16 cellular contexts compared by ENCODE assay signal in the genomic region with DNA sequence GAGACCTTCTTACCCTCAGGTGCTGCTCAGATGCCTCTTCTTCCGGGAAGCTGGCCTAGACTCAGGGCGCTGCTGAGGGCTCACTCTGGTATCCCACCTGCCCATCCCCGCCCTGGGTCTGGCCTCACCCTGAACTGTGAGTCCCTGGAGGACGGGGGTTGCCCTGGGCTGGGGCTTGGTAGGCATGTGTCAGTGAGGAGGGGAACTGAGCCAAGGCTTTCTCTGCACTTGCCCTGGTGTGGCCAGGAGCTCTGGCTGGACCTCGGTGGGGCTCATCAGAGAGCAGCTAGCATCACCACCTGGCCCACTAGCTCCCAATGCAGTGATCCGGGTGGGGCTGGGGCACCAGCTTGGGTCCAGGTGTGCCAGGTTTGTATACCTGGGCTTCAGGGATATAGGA. TPM values are rescaled to one million over a fixed set of nuclear protein-coding genes. Genes with fewer than 3 reads are reported as not detected.
A peak's percentile ranks its signal among the peaks of the same experiment; 100 is the strongest.
DNase-seq lines count a peak whose midpoint lies in the region; ATAC-seq and TF ChIP-seq lines count a peak whose summit lies in the region.
"Had no signal": no experiment of that assay in that cellular context is flagged by ENCODE, and none has a peak within 500 bp of the region (broad histone marks: within the 10 kb centered on the region; RNA-seq: fewer than 3 reads in every experiment).

No MANE protein-coding gene starts in this region.

- TF ChIP-seq CTCF in H9 (conservative IDR thresholded peaks at IDR 0.05) (no peak), esophagus muscularis mucosa (IDR thresholded peaks at IDR 0.05) (no peak), upper lobe of right lung (IDR thresholded peaks at IDR 0.05) (no peak), lower lobe of right lung (IDR thresholded peaks at IDR 0.05) (no peak), heart right ventricle (IDR thresholded peaks at IDR 0.05) (no peak)

- H2AFZ ChIP-seq in H9 (ENCODE audit: low read length), result no peak overlapping the region
- no peak overlapping the region for H2AFZ ChIP-seq in trophoblast cell (ENCODE audit: insufficient read depth, low read length, poor library complexity)

- H3K23ac ChIP-seq in H9 (ENCODE audit: insufficient read length, low read depth, low read length) (no peak overlapping the region), trophoblast cell (ENCODE audit: low read length) (no peak overlapping the region)

- peaks cover 40 to 42% of the 10 kb centered on the region in 2 experiments for H3K4me1 Mint-ChIP-seq in H9
- H3K4me1 Mint-ChIP-seq: CD14-positive monocyte; CD4-positive, alpha-beta memory T cell had no signal

- intact Hi-C loops in esophagus muscularis mucosa (cut with DNase I) (no loop called here), upper lobe of right lung (cut with DNase I) (no loop called here), lower lobe of right lung (cut with DNase I) (no loop called here), heart right ventricle (cut with DNase I) (no loop called here)

- H4K8ac ChIP-seq in H9 (replicated peaks; ENCODE audit: insufficient read length, low read depth, low read length) (no peak overlapping the region), trophoblast cell (ENCODE audit: low read depth, low read length) (no peak overlapping the region)

- no peaks in the 10 kb centered on the region for H3K23me2 ChIP-seq in H9 (ENCODE audit: insufficient read length, low read depth, low read length, poor library complexity, severe bottlenecking)

- WGBS in H9 (ENCODE audit: extremely low coverage, insufficient read length, low lambda C conversion rate), result no CpG with 5 or more reads among the region's 6 CpGs
- WGBS in esophagus muscularis mucosa, result 100% methylated on average over 2 of the region's 6 CpGs
- WGBS in trophoblast cell (ENCODE audit: extremely low coverage, insufficient coverage, insufficient read length), result no CpG with 5 or more reads among the region's 6 CpGs
- 93 to 94% methylated on average over 6 of the region's 6 CpGs for WGBS in heart right ventricle, 2 donors

- H3K27me3 ChIP-seq in H9 (ENCODE audit: insufficient read depth, low read length) (no peaks in the 10 kb centered on the region), esophagus muscularis mucosa (peaks cover 0 to 45% (median 0%) of the 10 kb centered on the region in 4 donors), trophoblast cell (ENCODE audit: insufficient read depth, low read length) (no peaks in the 10 kb centered on the region), upper lobe of right lung (peaks cover 4% of the 10 kb centered on the region), lower lobe of right lung (ENCODE audit: low read depth) (no peaks in the 10 kb centered on the region), heart right ventricle (peaks cover 0 to 61% (median 42%) of the 10 kb centered on the region in 7 donors)

- H3K4me3 ChIP-seq in esophagus muscularis mucosa (no peak overlapping the region), trophoblast cell (ENCODE audit: low read depth, low read length) (no peak overlapping the region), upper lobe of right lung (no peak overlapping the region), lower lobe of right lung (no peak overlapping the region), heart right ventricle (no peak overlapping the region)

- peaks cover 7% of the 10 kb centered on the region for H3K4me1 ChIP-seq in H9 (ENCODE audit: insufficient read depth, low read length)
- no peaks in the 10 kb centered on the region for H3K4me1 ChIP-seq in esophagus muscularis mucosa
- H3K4me1 ChIP-seq in trophoblast cell (ENCODE audit: control insufficient read depth in 1 of 2, insufficient read depth in 2 of 2, low read length in 2 of 2), result peaks cover 18 to 22% of the 10 kb centered on the region in 2 experiments
- no peaks in the 10 kb centered on the region for H3K4me1 ChIP-seq in upper lobe of right lung
- H3K4me1 ChIP-seq in lower lobe of right lung, result no peaks in the 10 kb centered on the region
- no peaks in the 10 kb centered on the region for H3K4me1 ChIP-seq in heart right ventricle
- H3K4me1 ChIP-seq: BE2C had no signal

- no peak for TF ChIP-seq POLR2A in esophagus muscularis mucosa (IDR thresholded peaks at IDR 0.05; ENCODE audit: low read depth)

- no peak overlapping the region for H3K27ac ChIP-seq in H9 (ENCODE audit: insufficient read length, low read depth, low read length)
- no peak overlapping the region for H3K27ac ChIP-seq in esophagus muscularis mucosa (replicated peaks in 1 of 4)
- no peak overlapping the region for H3K27ac ChIP-seq in trophoblast cell (ENCODE audit: low read depth, low read length)
- no peak overlapping the region for H3K27ac ChIP-seq in upper lobe of right lung
- no peak overlapping the region for H3K27ac ChIP-seq in lower lobe of right lung
- no peak overlapping the region for H3K27ac ChIP-seq in heart right ventricle
- H3K27ac ChIP-seq: HL-60 had no signal

- H3K4ac ChIP-seq in H9 (ENCODE audit: low read depth, low read length) (no peak overlapping the region), trophoblast cell (ENCODE audit: low read depth, low read length) (peak overlapping the region; percentile 59)

- H3K9me3 ChIP-seq in H9 (ENCODE audit: control insufficient read depth, low read depth, low read length) (no peaks in the 10 kb centered on the region), esophagus muscularis mucosa (no peaks in the 10 kb centered on the region), trophoblast cell (ENCODE audit: insufficient read depth, low read depth, low read length) (peaks cover 11% of the 10 kb centered on the region), upper lobe of right lung (no peaks in the 10 kb centered on the region), lower lobe of right lung (no peaks in the 10 kb centered on the region), heart right ventricle (no peaks in the 10 kb centered on the region)
- H3K9me3 ChIP-seq: BE2C had no signal

- no peak overlapping the region for H2AK5ac ChIP-seq in H9 (ENCODE audit: insufficient read length, low read length)
- H2AK5ac ChIP-seq in trophoblast cell (ENCODE audit: low read length), result no peak overlapping the region

- no peak overlapping the region for H3K56ac ChIP-seq in H9 (ENCODE audit: insufficient read length, low read depth, low read length)

- peaks cover 23 to 56% (median 30%) of the 10 kb centered on the region in 3 experiments; a peak in 6 of 7 replicates for H3K36me3 Mint-ChIP-seq in H9 (ENCODE audit: insufficient read depth in 1 of 3, low read depth in 3 of 3)
- H3K36me3 Mint-ChIP-seq: CD14-positive monocyte; CD4-positive, alpha-beta memory T cell had no signal

- H4K91ac ChIP-seq in H9 (ENCODE audit: insufficient read length, low read depth, low read length) (no peak overlapping the region), trophoblast cell (ENCODE audit: low read depth, low read length) (no peak overlapping the region)

- H2BK12ac ChIP-seq in H9 (ENCODE audit: insufficient read length, low read depth, low read length) (no peak overlapping the region), trophoblast cell (ENCODE audit: low read length) (no peak overlapping the region)

- no peak for TF ChIP-seq EP300 in esophagus muscularis mucosa (IDR thresholded peaks at IDR 0.05)

- H3K79me2 ChIP-seq in H9 (ENCODE audit: insufficient read depth, low read length) (peaks cover 4% of the 10 kb centered on the region; the same call in 1 of the 2 replicates), trophoblast cell (ENCODE audit: control insufficient read depth, insufficient read depth, low read length, poor library complexity) (peaks cover 24% of the 10 kb centered on the region)

- no peak overlapping the region for H4K12ac ChIP-seq in trophoblast cell (ENCODE audit: low read depth, low read length)

- H3K36me3 ChIP-seq in esophagus muscularis mucosa (no peaks in the 10 kb centered on the region), trophoblast cell (ENCODE audit: control insufficient read depth in 1 of 2, insufficient read depth in 2 of 2, low read length in 2 of 2) (peaks cover 44 to 54% of the 10 kb centered on the region in 2 experiments), upper lobe of right lung (no peaks in the 10 kb centered on the region), lower lobe of right lung (no peaks in the 10 kb centered on the region), heart right ventricle (no peaks in the 10 kb centered on the region)
- H3K36me3 ChIP-seq: BE2C had no signal

- H3K9ac ChIP-seq in H9 (ENCODE audit: extremely low read depth, insufficient read length, low read length) (no peak overlapping the region), trophoblast cell (ENCODE audit: low read length) (no peak overlapping the region)

- H2BK15ac ChIP-seq in H9 (ENCODE audit: low read depth, low read length), result no peak overlapping the region

- H3K14ac ChIP-seq in H9 (ENCODE audit: insufficient read depth, low read length), result no peak overlapping the region
- no peak overlapping the region for H3K14ac ChIP-seq in trophoblast cell (ENCODE audit: low read length)

- H3K79me1 ChIP-seq in H9 (ENCODE audit: insufficient read depth, low read depth, low read length, poor library complexity, severe bottlenecking), result peaks cover 3% of the 10 kb centered on the region
- H3K79me1 ChIP-seq in trophoblast cell (ENCODE audit: low read length), result peaks cover 2% of the 10 kb centered on the region

- no peaks in the 10 kb centered on the region for H4K20me1 ChIP-seq in H9 (ENCODE audit: control insufficient read depth, insufficient read depth, insufficient read length)

- H4K5ac ChIP-seq in H9 (ENCODE audit: insufficient read length, low read depth, low read length), result no peak overlapping the region

- H3K27me3 Mint-ChIP-seq in H9 (ENCODE audit: low read depth), result no peaks in the 10 kb centered on the region

- H3K18ac ChIP-seq in H9 (ENCODE audit: insufficient read length, low read depth, low read length) (no peak overlapping the region), trophoblast cell (ENCODE audit: low read length) (peak overlapping the region; percentile 3)

- H2BK120ac ChIP-seq in H9 (ENCODE audit: low read depth, low read length, poor library complexity, severe bottlenecking), result no peak overlapping the region
- H2BK120ac ChIP-seq in trophoblast cell (ENCODE audit: insufficient read depth, low read length, poor library complexity), result no peak overlapping the region

- no peak overlapping the region for H2BK20ac ChIP-seq in H9 (ENCODE audit: low read depth, low read length, poor library complexity, severe bottlenecking)

- H3K4me2 ChIP-seq in H9 (ENCODE audit: insufficient read depth, insufficient read length, low read length) (no peak overlapping the region), trophoblast cell (ENCODE audit: low read length) (no peak overlapping the region)

- H3K9me3 Mint-ChIP-seq in H9, result no peaks in the 10 kb centered on the region; a peak in 1 of 5 replicates

- H3K27ac Mint-ChIP-seq in H9, result peak overlapping the region in 2 of 3 experiments; percentile 10 to 63; a peak in 2 of 7 replicates
- H3K27ac Mint-ChIP-seq: CD14-positive monocyte; CD4-positive, alpha-beta memory T cell had no signal

- ATAC-seq in upper lobe of right lung (peak; percentile 21), lower lobe of right lung (no peak), heart right ventricle (no peak)

- H3K4me3 Mint-ChIP-seq in H9, result no peak overlapping the region
- H3K4me3 Mint-ChIP-seq: CD14-positive monocyte; CD4-positive, alpha-beta memory T cell had no signal

- no peak for DNase-seq in H9
- peak; percentile 84 for DNase-seq in esophagus muscularis mucosa (ENCODE audit: extremely low spot score)
- DNase-seq in trophoblast cell, result no peak
- DNase-seq in upper lobe of right lung, result no peak
- no peak for DNase-seq in lower lobe of right lung
- no peak for DNase-seq in activated T-cell treated with anti-CD3 and anti-CD28 coated beads for 4 hours
- no peak for DNase-seq in heart right ventricle
- DNase-seq: ACHN; BE2C; CD4-positive, alpha-beta memory T cell; DMS79 treated with DMSO at 0.1 percent for 48 hours; GF-D8; GOT3; H7 had no signal

- no peak overlapping the region for H3T11ph ChIP-seq in H9 (ENCODE audit: low read length)

- H2BK5ac ChIP-seq in H9 (ENCODE audit: insufficient read length, low read length) (no peak overlapping the region), trophoblast cell (ENCODE audit: low read depth, low read length, poor library complexity) (no peak overlapping the region)

RNA-seq across cellular contexts. Expression of a gene that starts 15.6 kb away (rescaled TPM):
- 41.9 and 44.3 TPM in 2 replicates for total RNA-seq in H9 (2021)
- under 1 TPM in 2 of 4 donors, not detected in 2; under 0.01 to 0.46 TPM for total RNA-seq in esophagus muscularis mucosa
- 36.7 and 38.3 TPM in 2 replicates for polyA plus RNA-seq in trophoblast cell (2013)
- total RNA-seq in upper lobe of right lung, result 2.0 TPM
- 2.7 TPM for total RNA-seq in lower lobe of right lung
- total RNA-seq in heart right ventricle, result under 1 TPM in 3 of 10 donors, not detected in 7; 0.02 to 0.14 (median 0.07) TPM
- polyA plus RNA-seq in heart right ventricle, result under 1 TPM in 1 of 2 donors, not detected in 1; under 0.01 TPM
- total RNA-seq: CD4-positive, alpha-beta memory T cell had no signal
- polyA plus RNA-seq: CD14-positive monocyte; CD4-positive, alpha-beta memory T cell had no signal

Comparison
In these comparisons a context has a peak if more than half of its experiments do, and no peak if none do; other contexts are left out.
1. RNA of a gene that starts 15.6 kb away (total RNA-seq): 41.9 to 44.3 TPM in H9; 2.7 TPM in lower lobe of right lung (single experiment), 2.0 TPM in upper lobe of right lung (single experiment), under 0.01 to 0.46 TPM in esophagus muscularis mucosa and 0.02 to 0.14 TPM in heart right ventricle; every median in the first group is over 10 times any median in the second.